1 cellular context compared by ENCODE assay signal in the genomic region with DNA sequence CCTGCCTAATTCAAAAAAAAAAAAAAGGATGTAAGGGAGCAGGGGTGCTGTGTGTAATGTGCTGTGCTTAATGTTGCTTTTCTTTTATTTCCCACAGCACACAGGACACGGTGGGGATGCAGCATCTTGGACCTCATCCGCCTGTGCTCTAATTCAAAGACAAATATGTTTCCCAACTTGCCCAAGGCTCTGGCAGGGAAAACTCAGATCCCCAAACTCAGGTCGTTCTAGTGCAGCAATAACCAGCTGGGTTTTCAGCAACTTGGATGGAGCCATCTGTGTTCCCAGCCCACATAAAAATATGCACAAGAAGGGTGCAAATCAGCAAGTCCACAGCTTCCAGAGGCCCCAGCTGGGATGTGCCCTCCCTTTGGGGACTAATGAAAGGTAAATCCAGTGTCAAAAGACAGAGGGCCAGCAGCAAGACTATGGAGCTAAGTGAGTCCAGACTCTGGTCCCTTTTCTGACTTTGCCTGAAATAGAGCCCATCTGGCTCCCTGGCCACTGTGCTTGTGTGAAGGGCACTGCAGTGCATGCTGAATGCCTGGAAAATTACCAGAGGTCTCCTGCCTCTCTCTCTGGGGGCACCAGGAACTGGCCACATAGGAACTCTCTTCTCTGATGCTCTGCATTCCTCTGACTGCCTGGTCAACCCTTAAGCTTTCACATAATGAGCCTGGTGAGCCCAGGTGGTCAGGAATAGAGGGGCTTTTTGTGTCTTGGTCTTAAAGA.
TF ChIP-seq lines count a peak whose summit lies in the region.

No MANE protein-coding gene starts in this region.

TF ChIP-seq in H1, 55 proteins besides CTCF, POLR2A, EP300 and RAD21 (continued from another document):
- TF ChIP-seq SP1 (IDR thresholded peaks at IDR 0.05; ENCODE audit: low read depth, low read length) = no peak
- TF ChIP-seq, protein P1, sequence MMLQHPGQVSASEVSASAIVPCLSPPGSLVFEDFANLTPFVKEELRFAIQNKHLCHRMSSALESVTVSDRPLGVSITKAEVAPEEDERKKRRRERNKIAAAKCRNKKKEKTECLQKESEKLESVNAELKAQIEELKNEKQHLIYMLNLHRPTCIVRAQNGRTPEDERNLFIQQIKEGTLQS (IDR thresholded peaks at IDR 0.05; ENCODE audit: insufficient read depth, low read depth, low read length) = no peak
TF ChIP-seq in H1: peak in this region for 0.
